Comparison of ENCODE assay signal across 22 cellular contexts in the genomic region with DNA sequence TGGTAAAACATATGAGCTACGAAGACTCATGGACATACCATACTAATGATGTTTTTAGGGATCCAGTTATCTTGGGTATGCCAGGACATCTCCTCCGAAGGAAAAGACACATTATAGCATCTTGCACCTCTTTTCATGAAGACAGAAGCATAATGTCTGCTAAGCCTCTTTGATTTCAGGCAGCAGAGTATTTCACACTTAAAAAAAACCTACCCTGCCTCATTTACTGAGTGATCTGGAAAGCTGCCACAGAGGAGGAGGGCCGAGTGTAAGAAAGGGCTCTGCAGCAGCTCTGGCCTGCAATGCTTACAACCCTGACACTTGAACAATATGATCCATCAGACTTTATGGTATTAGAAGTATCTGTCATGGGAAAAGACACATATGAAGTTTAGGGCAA.
"Had no signal": no experiment of that assay in that cellular context is flagged by ENCODE, and none has a peak within 500 bp of the region (broad histone marks: within the 10 kb centered on the region; RNA-seq: fewer than 3 reads in every experiment).

No MANE protein-coding gene starts in this region.

- H3K27ac Mint-ChIP-seq: effector memory CD8-positive, alpha-beta T cell; endodermal cell; memory B cell; naive thymus-derived CD4-positive, alpha-beta T cell had no signal

- H3K36me3 Mint-ChIP-seq: memory B cell; naive thymus-derived CD4-positive, alpha-beta T cell had no signal

- H3K9me3 Mint-ChIP-seq: endodermal cell, memory B cell had no signal

- DNase-seq: colonic mucosa; effector CD8-positive, alpha-beta T cell; effector memory CD8-positive, alpha-beta T cell; endodermal cell; erythroblast; esophagus squamous epithelium; foreskin fibroblast; foreskin melanocyte; gastrocnemius medialis; glutamatergic neuron; head of caudate nucleus; heart right ventricle; hippocampal formation; left cardiac atrium; left lung; left ventricle myocardium superior; lower lobe of right lung; mesendoderm; midbrain; naive thymus-derived CD4-positive, alpha-beta T cell had no signal

- H3K4me3 Mint-ChIP-seq: effector memory CD8-positive, alpha-beta T cell; endodermal cell; memory B cell; naive thymus-derived CD4-positive, alpha-beta T cell had no signal

- H3K4me1 Mint-ChIP-seq: memory B cell; naive thymus-derived CD4-positive, alpha-beta T cell had no signal

- H3K27ac ChIP-seq: colonic mucosa, epithelial cell of prostate, esophagus squamous epithelium, gastrocnemius medialis, heart right ventricle, left lung, lower lobe of right lung had no signal

- H3K27me3 Mint-ChIP-seq: effector memory CD8-positive, alpha-beta T cell; memory B cell; naive thymus-derived CD4-positive, alpha-beta T cell had no signal
